Comparison of ENCODE assay signal across 21 cellular contexts in the genomic region with DNA sequence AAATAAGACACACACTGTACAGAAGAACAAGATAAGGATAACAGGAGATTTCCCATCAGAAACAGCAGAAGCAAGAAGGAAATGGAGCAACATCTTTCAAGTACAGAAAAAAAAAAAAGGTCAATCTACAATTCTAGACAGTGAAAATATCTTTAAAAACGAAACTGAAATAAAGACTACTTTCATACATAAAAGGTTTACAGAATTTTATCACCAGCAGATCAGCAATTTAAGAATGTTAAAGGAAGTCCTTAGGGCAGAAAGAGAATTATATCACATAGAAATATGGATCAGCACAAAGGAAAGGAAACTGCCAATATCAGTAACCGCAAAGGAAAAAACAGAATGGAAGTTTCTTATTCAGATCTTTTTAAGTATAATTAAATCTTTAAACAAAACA.
DNase-seq lines count a peak whose midpoint lies in the region; ATAC-seq and TF ChIP-seq lines count a peak whose summit lies in the region.
"Had no signal": no experiment of that assay in that cellular context is flagged by ENCODE, and none has a peak within 500 bp of the region (broad histone marks: within the 10 kb centered on the region; RNA-seq: fewer than 3 reads in every experiment).

No MANE protein-coding gene starts in this region.

- no peak overlapping the region for H3K4me3 ChIP-seq in DND-41 (ENCODE audit: low read depth in 1 of 2, low read length in 2 of 2)
- no peak overlapping the region for H3K4me3 ChIP-seq in MM.1S (ENCODE audit: low read length)
- H3K4me3 ChIP-seq: BLaER1, GM23338 had no signal

- H3K27ac ChIP-seq in DND-41 (ENCODE audit: low read length) (no peak overlapping the region), MM.1S (ENCODE audit: low read length) (no peak overlapping the region)
- H3K27ac ChIP-seq: 22Rv1, BLaER1, C4-2B had no signal

- H3K4me1 Mint-ChIP-seq in T-helper 17 cell: no peaks in the 10 kb centered on the region
- H3K4me1 Mint-ChIP-seq: B cell; CD4-positive, CD25-positive, alpha-beta regulatory T cell had no signal

- no peaks in the 10 kb centered on the region for H3K9me2 ChIP-seq in MM.1S (replicated peaks; ENCODE audit: insufficient read depth, low read length)

- H3K27ac Mint-ChIP-seq in T-helper 17 cell: peak overlapping the region; percentile 37
- H3K27ac Mint-ChIP-seq: B cell; CD4-positive, CD25-positive, alpha-beta regulatory T cell; CD8-positive, alpha-beta T cell; GM23338; H9 had no signal

- peak; percentile 35; the same call in 1 of the 3 replicates for ATAC-seq in DND-41 (ENCODE audit: insufficient read depth, low read depth)
- ATAC-seq in T-helper 17 cell: no peak
- ATAC-seq in HG03196 (IDR thresholded peaks at IDR 0.05; ENCODE audit: unreplicated experiment): no peak
- no peak for ATAC-seq in HG03175 (IDR thresholded peaks at IDR 0.05; ENCODE audit: unreplicated experiment)
- ATAC-seq: CD8-positive, alpha-beta T cell; GM23338; HCT116 had no signal

- TF ChIP-seq CTCF in DND-41 (IDR thresholded peaks at IDR 0.05; ENCODE audit: borderline replicate concordance, extremely low read depth, low read length, poor library complexity, severe bottlenecking): no peak
- TF ChIP-seq CTCF in MM.1S (IDR thresholded peaks at IDR 0.05; ENCODE audit: low read length): no peak

- H3K4me2 ChIP-seq in DND-41 (ENCODE audit: insufficient read depth, low read length): no peak overlapping the region
- H3K4me2 ChIP-seq in MM.1S (ENCODE audit: low read depth, low read length): no peak overlapping the region
- H3K4me2 ChIP-seq: BLaER1 had no signal

- no peaks in the 10 kb centered on the region; the same call in 1 of the 2 replicates for H3K4me1 ChIP-seq in DND-41 (ENCODE audit: insufficient read depth, low read length)
- H3K4me1 ChIP-seq in MM.1S (ENCODE audit: low read length): no peaks in the 10 kb centered on the region
- H3K4me1 ChIP-seq: Caco-2 had no signal

- no peaks in the 10 kb centered on the region for H3F3A ChIP-seq in MM.1S (ENCODE audit: insufficient read depth, low read length)

- no peaks in the 10 kb centered on the region for H3K9me3 ChIP-seq in DND-41 (ENCODE audit: insufficient read depth, low read length, severe bottlenecking)
- no peaks in the 10 kb centered on the region for H3K9me3 ChIP-seq in MM.1S (replicated peaks; ENCODE audit: insufficient read depth, low read length)
- no peaks in the 10 kb centered on the region for H3K9me3 ChIP-seq in T-helper 17 cell (ENCODE audit: control insufficient read depth, low read length, poor library complexity, severe bottlenecking)
- H3K9me3 ChIP-seq: BLaER1 had no signal

- no peak for DNase-seq in DND-41
- DNase-seq in MM.1S: peak; percentile 56
- peak; percentile 3 for DNase-seq in OCI-M1 (lab: John Stamatoyannopoulos, UW)
- no peak for DNase-seq in T-helper 17 cell
- no peak for DNase-seq in NCI-H2196 treated with DMSO at 0.1 percent for 48 hours (lab: John Stamatoyannopoulos, UW; ENCODE audit: unreplicated experiment)
- DNase-seq in iPS-NIHi11 (ENCODE audit: low spot score): no peak
- DNase-seq: Caco-2; CD4-positive, CD25-positive, alpha-beta regulatory T cell; CD8-positive, alpha-beta T cell; DMS153; EL; GDM1; H9 had no signal

- H2AFZ ChIP-seq in DND-41 (ENCODE audit: low read depth, low read length) (no peak overlapping the region), MM.1S (ENCODE audit: low read length) (no peak overlapping the region)
- H2AFZ ChIP-seq: GM23338 had no signal

- no peaks in the 10 kb centered on the region for H4K20me1 ChIP-seq in DND-41 (ENCODE audit: insufficient read depth, low read length)
- no peaks in the 10 kb centered on the region for H4K20me1 ChIP-seq in MM.1S (ENCODE audit: insufficient read depth, low read length)
- H4K20me1 ChIP-seq: BLaER1 had no signal

- H3K79me2 ChIP-seq in DND-41 (ENCODE audit: insufficient read depth, low read length) (no peaks in the 10 kb centered on the region), MM.1S (ENCODE audit: low read length) (no peaks in the 10 kb centered on the region)

- H3K27me3 ChIP-seq in DND-41 (ENCODE audit: insufficient read depth, low read length, poor library complexity) (no peaks in the 10 kb centered on the region), MM.1S (replicated peaks; ENCODE audit: insufficient read depth, low read length) (no peaks in the 10 kb centered on the region)
- H3K27me3 ChIP-seq: BLaER1 had no signal

- H3K36me3 Mint-ChIP-seq in T-helper 17 cell (ENCODE audit: low read depth): no peaks in the 10 kb centered on the region
- H3K36me3 Mint-ChIP-seq: CD4-positive, CD25-positive, alpha-beta regulatory T cell; CD8-positive, alpha-beta T cell had no signal

- H3K36me3 ChIP-seq in DND-41 (ENCODE audit: insufficient read depth, low read length) (no peaks in the 10 kb centered on the region), MM.1S (replicated peaks; ENCODE audit: insufficient read depth, low read length) (no peaks in the 10 kb centered on the region)
- H3K36me3 ChIP-seq: BLaER1 had no signal

- no peak overlapping the region for H3K4me3 Mint-ChIP-seq in T-helper 17 cell
- H3K4me3 Mint-ChIP-seq: B cell; CD4-positive, CD25-positive, alpha-beta regulatory T cell; CD8-positive, alpha-beta T cell; GM23338; H9 had no signal

- H3K9ac ChIP-seq in DND-41 (ENCODE audit: low read depth, low read length) (no peak overlapping the region), MM.1S (ENCODE audit: low read length) (no peak overlapping the region)
- H3K9ac ChIP-seq: BLaER1 had no signal

- no peaks in the 10 kb centered on the region for H3K27me3 Mint-ChIP-seq in T-helper 17 cell
- H3K27me3 Mint-ChIP-seq: B cell; CD4-positive, CD25-positive, alpha-beta regulatory T cell had no signal

Comparison
In these comparisons a context has a peak if more than half of its experiments do, and no peak if none do; other contexts are left out.
1. DNase-seq: peak in MM.1S (single experiment) and OCI-M1 (single experiment); none in DND-41 (single experiment), T-helper 17 cell (0 of 3), NCI-H2196 treated with DMSO at 0.1 percent for 48 hours (single experiment) and iPS-NIHi11 (single experiment).